Comparison of ENCODE assay signal across 8 cellular contexts in genomic region chr12:46382974-46383653, GRCh38. TPM values are rescaled to one million over a fixed set of nuclear protein-coding genes. Genes with fewer than 3 reads are reported as not detected.
DNase-seq lines count a peak whose midpoint lies in the region; ATAC-seq and TF ChIP-seq lines count a peak whose summit lies in the region.

No MANE protein-coding gene starts in this region.

- H3K36me3 Mint-ChIP-seq in dendritic cell treated with granulocyte-macrophage colony-stimulating factor and Interleukin-4, amounts not matched to agents 40 ng/mL and 50 ng/mL, for 4 days (ENCODE audit: low read depth), result peaks cover 8% of the 10 kb centered on the region

- TF ChIP-seq CTCF in right lobe of liver (IDR thresholded peaks at IDR 0.05), result peak in 3 of 4 donors; percentile 17 to 28 (median 19)

- TF ChIP-seq POLR2A in right lobe of liver (IDR thresholded peaks at IDR 0.05), result peak; percentile 94

- DNase-seq in CD1c-positive myeloid dendritic cell (ENCODE audit: extremely low spot score) (peak; percentile 98), NCI-H526 treated with DMSO at 0.1 percent for 48 hours (lab: John Stamatoyannopoulos, UW) (peak; percentile 80), right lobe of liver (peak; percentile 98 to 99 (median 99))
- peak; percentile 82 to 89 for DNase-seq in activated CD4-positive, alpha-beta T cell treated with anti-CD3 and anti-CD28 coated beads, Interleukin-2, amount 50 U/mL, for 24 hours (ENCODE audit: low read depth in 1 of 2, low spot score in 1 of 2)
- DNase-seq in stimulated activated CD4-positive, alpha-beta T cell treated with anti-CD3 and anti-CD28 coated beads, Interleukin-4, amount 100 ng/mL, for 24 hours, result peak; percentile 94

- no peaks in the 10 kb centered on the region for H3K9me3 ChIP-seq in right lobe of liver

- H3K27ac ChIP-seq in right lobe of liver, result peak overlapping the region; percentile 99 to 100 (median 99)

- H3K4me1 ChIP-seq in right lobe of liver, result peaks cover 0 to 43% (median 11%) of the 10 kb centered on the region in 4 donors

- no peaks in the 10 kb centered on the region for H3K36me3 ChIP-seq in right lobe of liver

- H3K27ac Mint-ChIP-seq in dendritic cell treated with granulocyte-macrophage colony-stimulating factor and Interleukin-4, amounts not matched to agents 40 ng/mL and 50 ng/mL, for 4 days, result peak overlapping the region; percentile 99

- H3K4me3 Mint-ChIP-seq in dendritic cell treated with granulocyte-macrophage colony-stimulating factor and Interleukin-4, amounts not matched to agents 40 ng/mL and 50 ng/mL, for 4 days, result peak overlapping the region; percentile 87

- H3K9me3 Mint-ChIP-seq in dendritic cell treated with granulocyte-macrophage colony-stimulating factor and Interleukin-4, amounts not matched to agents 40 ng/mL and 50 ng/mL, for 4 days, result no peaks in the 10 kb centered on the region

- ATAC-seq in GM19372 (IDR thresholded peaks at IDR 0.05; ENCODE audit: low read depth, unreplicated experiment) (peak; percentile 71), HG03521 (IDR thresholded peaks at IDR 0.05; ENCODE audit: unreplicated experiment) (peak; percentile 69), right lobe of liver (peak; percentile 80 to 91 (median 84))

- H3K4me3 ChIP-seq in right lobe of liver, result peak overlapping the region; percentile 68 to 74 (median 73)

- H3K27me3 ChIP-seq in right lobe of liver, result no peaks in the 10 kb centered on the region

- peaks cover 44% of the 10 kb centered on the region for H3K4me1 Mint-ChIP-seq in dendritic cell treated with granulocyte-macrophage colony-stimulating factor and Interleukin-4, amounts not matched to agents 40 ng/mL and 50 ng/mL, for 4 days (ENCODE audit: low read depth)

- intact Hi-C loops in dendritic cell treated with granulocyte-macrophage colony-stimulating factor and Interleukin-4, amounts not matched to agents 40 ng/mL and 50 ng/mL, for 4 days (cut with micrococcal nuclease), result loop anchor here (1.0 kb wide), 1 partner anchor 10 kb away; no protein-coding TSS in a partner anchor
- intact Hi-C loops in right lobe of liver (cut with DNase I), result no loop called here

- H3K27me3 Mint-ChIP-seq in dendritic cell treated with granulocyte-macrophage colony-stimulating factor and Interleukin-4, amounts not matched to agents 40 ng/mL and 50 ng/mL, for 4 days, result peaks cover 2% of the 10 kb centered on the region

- WGBS in right lobe of liver (ENCODE audit: insufficient coverage, low coverage, low lambda C conversion rate, missing lambda C conversion rate), result 0% methylated on average over 26 of the region's 74 CpGs

RNA-seq across cellular contexts. Expression of gene SLC38A2, which starts 10.5 kb away (rescaled TPM):
- total RNA-seq in right lobe of liver, result 100 to 1,000 TPM in 5 of 6 experiments, 10 to 100 TPM in 1; 77.0 to 463 (median 290) TPM

Comparison
In these comparisons a context has a peak if more than half of its experiments do, and no peak if none do; other contexts are left out.
1. Peak in every context shown above with its lines: DNase-seq, ATAC-seq, H3K4me3 ChIP-seq and H3K27ac ChIP-seq.